14 cellular contexts compared by ENCODE assay signal in genomic region chr7:90945104-90945752, GRCh38.
DNase-seq lines count a peak whose midpoint lies in the region; ATAC-seq and TF ChIP-seq lines count a peak whose summit lies in the region.
"Had no signal": no experiment of that assay in that cellular context is flagged by ENCODE, and none has a peak within 500 bp of the region (broad histone marks: within the 10 kb centered on the region; RNA-seq: fewer than 3 reads in every experiment).

No MANE protein-coding gene starts in this region.

- H3F3A ChIP-seq in smooth muscle cell (ENCODE audit: low read depth), result no peaks in the 10 kb centered on the region

- no peak for TF ChIP-seq CTCF in coronary artery (IDR thresholded peaks at IDR 0.05)
- no peak for TF ChIP-seq CTCF in smooth muscle cell (IDR thresholded peaks at IDR 0.05; ENCODE audit: borderline replicate concordance, insufficient read depth, poor library complexity, severe bottlenecking)

- DNase-seq in LHCN-M2 (ENCODE audit: low read depth), result peak; percentile 28
- no peak for DNase-seq in coronary artery (ENCODE audit: low spot score)
- no peak for DNase-seq in left colon
- DNase-seq in smooth muscle cell (lab: John Stamatoyannopoulos, UW; ENCODE audit: unreplicated experiment), result no peak
- no peak for DNase-seq in superior temporal gyrus (ENCODE audit: extremely low spot score)
- DNase-seq: dorsolateral prefrontal cortex; glutamatergic neuron; NCI-H1092 treated with DMSO at 0.1 percent for 48 hours; NCI-H446 treated with DMSO at 0.1 percent for 48 hours; OCI-M1; right lobe of liver; stimulated activated naive CD8-positive, alpha-beta T cell treated with anti-CD3 and anti-CD28 coated beads, Interleukin-15, amount 100 ng/mL, for 72 hours had no signal

- no peak overlapping the region for H2AFZ ChIP-seq in smooth muscle cell (ENCODE audit: low read depth)

- H3K4me1 ChIP-seq in smooth muscle cell (ENCODE audit: low read depth), result no peaks in the 10 kb centered on the region
- H3K4me1 ChIP-seq: right lobe of liver had no signal

- no peaks in the 10 kb centered on the region for H3K79me2 ChIP-seq in smooth muscle cell (ENCODE audit: low read depth)

- H3K36me3 ChIP-seq in smooth muscle cell (ENCODE audit: low read depth), result no peaks in the 10 kb centered on the region
- H3K36me3 ChIP-seq: right lobe of liver had no signal

- no peaks in the 10 kb centered on the region for H3K27me3 ChIP-seq in smooth muscle cell (ENCODE audit: low read depth)
- H3K27me3 ChIP-seq: dorsolateral prefrontal cortex, right lobe of liver had no signal

- H3K27ac ChIP-seq in coronary artery, result peak overlapping the region; percentile 70 to 83
- no peak overlapping the region for H3K27ac ChIP-seq in smooth muscle cell (ENCODE audit: low read depth)
- H3K27ac ChIP-seq: dorsolateral prefrontal cortex, right lobe of liver had no signal

- H3K9ac ChIP-seq in smooth muscle cell (ENCODE audit: low read depth), result no peak overlapping the region

- no peaks in the 10 kb centered on the region for H3K9me3 ChIP-seq in smooth muscle cell (replicated peaks; ENCODE audit: low read depth)
- H3K9me3 ChIP-seq: right lobe of liver had no signal

- ATAC-seq in left colon (peak; percentile 68), HG03039 (IDR thresholded peaks at IDR 0.05; ENCODE audit: unreplicated experiment) (no peak), HG03025 (IDR thresholded peaks at IDR 0.05; ENCODE audit: low FRiP score, unreplicated experiment) (no peak)
- ATAC-seq: right lobe of liver; stimulated activated naive CD8-positive, alpha-beta T cell treated with anti-CD3 and anti-CD28 coated beads, Interleukin-15, amount 100 ng/mL, for 72 hours had no signal

- H3K4me3 ChIP-seq in coronary artery (no peak overlapping the region), smooth muscle cell (no peak overlapping the region)
- H3K4me3 ChIP-seq: dorsolateral prefrontal cortex, right lobe of liver had no signal

- H3K4me2 ChIP-seq in smooth muscle cell, result no peak overlapping the region

- intact Hi-C loops in left colon (cut with DNase I, micrococcal nuclease), result no loop called here

- no peaks in the 10 kb centered on the region for H4K20me1 ChIP-seq in smooth muscle cell (ENCODE audit: low read depth)

- 94% methylated on average over 5 of the region's 5 CpGs for WGBS in smooth muscle cell (ENCODE audit: low lambda C conversion rate)
